20 cellular contexts compared by ENCODE assay signal in the genomic region with DNA sequence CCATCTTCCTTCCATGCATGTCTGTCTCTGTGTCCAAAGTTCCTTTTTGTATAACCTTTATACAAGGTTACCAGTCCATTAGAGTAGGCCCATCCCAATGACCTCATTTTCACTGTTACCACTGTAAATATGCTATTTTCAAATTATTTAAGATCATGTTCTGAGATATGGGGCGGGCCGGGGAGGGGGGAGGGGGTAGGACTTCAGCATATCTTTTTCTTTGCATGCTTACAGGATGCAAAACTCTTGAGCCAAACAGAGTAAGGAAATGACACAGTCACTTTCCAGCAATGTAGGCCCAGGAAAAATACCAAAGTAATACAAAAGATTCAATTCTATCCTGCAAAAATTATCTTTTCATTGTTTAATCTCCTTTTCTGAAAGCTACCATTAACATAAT.
A peak's percentile ranks its signal among the peaks of the same experiment; 100 is the strongest.
DNase-seq lines count a peak whose midpoint lies in the region; ATAC-seq, FAIRE-seq and TF ChIP-seq lines count a peak whose summit lies in the region.
"Had no signal": no experiment of that assay in that cellular context is flagged by ENCODE, and none has a peak within 500 bp of the region (broad histone marks: within the 10 kb centered on the region; RNA-seq: fewer than 3 reads in every experiment).

No MANE protein-coding gene starts in this region.

- TF ChIP-seq EP300 in HepG2 (IDR thresholded peaks at IDR 0.05; ENCODE audit: low read depth in 2 of 2, low read length in 2 of 2) = no peak
- TF ChIP-seq EP300 in HepG2 (CRISPR knock-in tag; IDR thresholded peaks at IDR 0.05; ENCODE audit: borderline replicate concordance) = no peak
- TF ChIP-seq EP300 in neural cell (conservative IDR thresholded peaks at IDR 0.05; ENCODE audit: poor library complexity, severe bottlenecking) = no peak

- no peak for FAIRE-seq in HepG2 (lab: Jason Lieb, UNC)
- FAIRE-seq: A549, D721Med, G401.6, GM12891, GM19239 had no signal

- H3K4me2 ChIP-seq in HepG2 (ENCODE audit: low read depth, low read length) (no peak overlapping the region), neural cell (ENCODE audit: low read length) (no peak overlapping the region)
- H3K4me2 ChIP-seq: A549; BLaER1 treated with 17β-estradiol and CSF1 and Interleukin-3, amounts not matched to agents 10 nM and 100 nM had no signal

- H3K27ac ChIP-seq in HepG2 (ENCODE audit: extremely low read length, insufficient read depth, low read length) (no peak overlapping the region), right lobe of liver (no peak overlapping the region), neural cell (ENCODE audit: low read length) (peak overlapping the region; percentile 53)
- H3K27ac ChIP-seq: 22Rv1; A549; BLaER1 treated with 17β-estradiol and CSF1 and Interleukin-3, amounts not matched to agents 10 nM and 100 nM; C4-2B had no signal

- TF ChIP-seq POLR2A in HepG2 (IDR thresholded peaks at IDR 0.05; ENCODE audit: insufficient read depth in 1 of 2, low read depth in 2 of 2, low read length in 2 of 2) (no peak), right lobe of liver (IDR thresholded peaks at IDR 0.05) (no peak)

- DNase-seq in HepG2 (ENCODE audit: low spot score) = no peak
- no peak for DNase-seq in right lobe of liver
- DNase-seq in activated effector memory CD4-positive, alpha-beta T cell treated with Interleukin-2 at 50 U/mL for 16 hours = no peak
- no peak for DNase-seq in NCI-H524 treated with DMSO at 0.1 percent for 48 hours (lab: John Stamatoyannopoulos, UW)
- DNase-seq: AML-193; Caco-2; Calu3; CD4-positive, alpha-beta T cell; CD8-positive, alpha-beta T cell; DMS79 treated with DMSO at 0.1 percent for 48 hours; GF-D8 had no signal

- no peaks in the 10 kb centered on the region for H4K20me1 ChIP-seq in HepG2 (ENCODE audit: insufficient read depth, low read length)
- no peaks in the 10 kb centered on the region for H4K20me1 ChIP-seq in neural cell (ENCODE audit: insufficient read depth)
- H4K20me1 ChIP-seq: BLaER1 treated with 17β-estradiol and CSF1 and Interleukin-3, amounts not matched to agents 10 nM and 100 nM had no signal

- intact Hi-C loops in HepG2 (cut with micrococcal nuclease; ENCODE audit: unreplicated experiment) = no loop called here
- intact Hi-C loops in right lobe of liver (cut with DNase I) = no loop called here

- H3K36me3 ChIP-seq in HepG2 (replicated peaks in 1 of 2; ENCODE audit: control insufficient read depth in 1 of 2, insufficient read depth in 2 of 2, low read length in 2 of 2) (no peaks in the 10 kb centered on the region), right lobe of liver (no peaks in the 10 kb centered on the region), neural cell (ENCODE audit: insufficient read depth, low read length) (no peaks in the 10 kb centered on the region)
- H3K36me3 ChIP-seq: BLaER1 treated with 17β-estradiol and CSF1 and Interleukin-3, amounts not matched to agents 10 nM and 100 nM had no signal

- 18% methylated on average over 2 of the region's 2 CpGs for WGBS in HepG2 (ENCODE audit: low lambda C conversion rate)
- 37% methylated on average over 2 of the region's 2 CpGs for WGBS in right lobe of liver (ENCODE audit: insufficient coverage, low coverage, low lambda C conversion rate, missing lambda C conversion rate)

- no peaks in the 10 kb centered on the region for H3K79me2 ChIP-seq in HepG2 (ENCODE audit: insufficient read depth, low read length)
- H3K79me2 ChIP-seq in neural cell (replicated peaks; ENCODE audit: insufficient read depth, low read length) = no peaks in the 10 kb centered on the region

- TF ChIP-seq CTCF in HepG2 (CRISPR knock-in tag; IDR thresholded peaks at IDR 0.05) (no peak), right lobe of liver (IDR thresholded peaks at IDR 0.05) (no peak), neural cell (IDR thresholded peaks at IDR 0.05; ENCODE audit: poor library complexity, severe bottlenecking) (no peak)

- ATAC-seq in HepG2 = no peak; the same call in 2 of the 3 replicates
- no peak for ATAC-seq in right lobe of liver
- ATAC-seq: A549; CD8-positive, alpha-beta T cell had no signal

- no peaks in the 10 kb centered on the region for H3K9me2 ChIP-seq in neural cell (ENCODE audit: insufficient read depth, low read length)

- H3K9me3 ChIP-seq in HepG2 (ENCODE audit: low read length) = no peaks in the 10 kb centered on the region
- H3K9me3 ChIP-seq in right lobe of liver = no peaks in the 10 kb centered on the region
- no peaks in the 10 kb centered on the region for H3K9me3 ChIP-seq in neural cell (ENCODE audit: low read length)
- H3K9me3 ChIP-seq: A549; BLaER1 treated with 17β-estradiol and CSF1 and Interleukin-3, amounts not matched to agents 10 nM and 100 nM had no signal

- BruUV-seq in HepG2 (replicated peaks; lab: Mats Ljungman, UMichigan) = no TSS peak

- no peaks in the 10 kb centered on the region for H3F3A ChIP-seq in neural cell (ENCODE audit: insufficient read depth, low read length, poor library complexity, severe bottlenecking)

- H3K4me1 ChIP-seq in HepG2 (ENCODE audit: insufficient read depth, low read length) = no peaks in the 10 kb centered on the region
- H3K4me1 ChIP-seq in right lobe of liver = no peaks in the 10 kb centered on the region
- H3K4me1 ChIP-seq: A549; BLaER1 treated with 17β-estradiol and CSF1 and Interleukin-3, amounts not matched to agents 10 nM and 100 nM; Caco-2 had no signal

- H3K9ac ChIP-seq in HepG2 (ENCODE audit: insufficient read depth, low read depth, low read length) = no peak overlapping the region
- no peak overlapping the region for H3K9ac ChIP-seq in neural cell (ENCODE audit: low read length)
- H3K9ac ChIP-seq: BLaER1 treated with 17β-estradiol and CSF1 and Interleukin-3, amounts not matched to agents 10 nM and 100 nM had no signal

- H3K27me3 ChIP-seq in HepG2 (ENCODE audit: control insufficient read depth in 1 of 2, insufficient read depth in 2 of 2, low read length in 2 of 2) (peaks cover 0 to 11% of the 10 kb centered on the region in 2 experiments; a peak in 3 of 5 replicates), right lobe of liver (no peaks in the 10 kb centered on the region), neural cell (ENCODE audit: insufficient read depth, low read depth, low read length) (no peaks in the 10 kb centered on the region)
- H3K27me3 ChIP-seq: BLaER1 treated with 17β-estradiol and CSF1 and Interleukin-3, amounts not matched to agents 10 nM and 100 nM had no signal

- POLR2A ChIA-PET in HepG2 (lab: Yijun Ruan, JAX) = no interaction called here

- TF ChIP-seq RAD21 in HepG2 (CRISPR knock-in tag; IDR thresholded peaks at IDR 0.05) (no peak), neural cell (conservative IDR thresholded peaks at IDR 0.05) (no peak)

- no peak overlapping the region for H2AFZ ChIP-seq in HepG2 (ENCODE audit: low read length)
- H2AFZ ChIP-seq in neural cell (ENCODE audit: low read depth, low read length) = no peak overlapping the region

- in situ Hi-C loops in HepG2 (cut with HindIII; ENCODE audit: extremely low pct_ligation_motif_present, low pct_unique_long_range_greater_than_20kb) = no loop called here

- H3K4me3 ChIP-seq in HepG2 (replicated peaks in 1 of 3; ENCODE audit: insufficient read depth in 1 of 3, low read depth in 2 of 3, low read length in 3 of 3) (no peak overlapping the region), right lobe of liver (no peak overlapping the region), neural cell (ENCODE audit: low read length) (peak overlapping the region; percentile 16)
- H3K4me3 ChIP-seq: A549; BLaER1 treated with 17β-estradiol and CSF1 and Interleukin-3, amounts not matched to agents 10 nM and 100 nM had no signal

- CTCF ChIA-PET in HepG2 (lab: Yijun Ruan, JAX; ENCODE audit: low intra/inter-chr PET ratio, low total read pairs) = no interaction called here

TF ChIP-seq in HepG2, 621 proteins besides CTCF, POLR2A, EP300 and RAD21:
- TF ChIP-seq PHF20 (CRISPR knock-in tag; IDR thresholded peaks at IDR 0.05) = no peak
- no peak for TF ChIP-seq ZNF234 (CRISPR knock-in tag; conservative IDR thresholded peaks at IDR 0.05)
- TF ChIP-seq HNRNPK (IDR thresholded peaks at IDR 0.05; ENCODE audit: low read depth, low read length, poor library complexity, severe bottlenecking) = peak; percentile 53
- no peak for TF ChIP-seq NFIB (CRISPR knock-in tag; IDR thresholded peaks at IDR 0.05; ENCODE audit: borderline replicate concordance)
- no peak for TF ChIP-seq PTBP1 (IDR thresholded peaks at IDR 0.05; ENCODE audit: low read depth, low read length, poor library complexity, severe bottlenecking)
- no peak for TF ChIP-seq FOXO1 (CRISPR knock-in tag; IDR thresholded peaks at IDR 0.05)
- TF ChIP-seq ZNF292 (CRISPR knock-in tag; IDR thresholded peaks at IDR 0.05; ENCODE audit: borderline replicate concordance, low read depth) = no peak

TF ChIP-seq in neural cell, 6 proteins besides CTCF, POLR2A, EP300 and RAD21:
- no peak for TF ChIP-seq SMC3 (conservative IDR thresholded peaks at IDR 0.05; ENCODE audit: poor library complexity)
- TF ChIP-seq POLR2AphosphoS5 (IDR thresholded peaks at IDR 0.05) = no peak
- TF ChIP-seq EZH2 (IDR thresholded peaks at IDR 0.05; ENCODE audit: borderline replicate concordance, insufficient read depth, low read length, poor library complexity, severe bottlenecking) = no peak
- no peak for TF ChIP-seq TAF1 (IDR thresholded peaks at IDR 0.05; ENCODE audit: low read depth)
- TF ChIP-seq, protein P1, sequence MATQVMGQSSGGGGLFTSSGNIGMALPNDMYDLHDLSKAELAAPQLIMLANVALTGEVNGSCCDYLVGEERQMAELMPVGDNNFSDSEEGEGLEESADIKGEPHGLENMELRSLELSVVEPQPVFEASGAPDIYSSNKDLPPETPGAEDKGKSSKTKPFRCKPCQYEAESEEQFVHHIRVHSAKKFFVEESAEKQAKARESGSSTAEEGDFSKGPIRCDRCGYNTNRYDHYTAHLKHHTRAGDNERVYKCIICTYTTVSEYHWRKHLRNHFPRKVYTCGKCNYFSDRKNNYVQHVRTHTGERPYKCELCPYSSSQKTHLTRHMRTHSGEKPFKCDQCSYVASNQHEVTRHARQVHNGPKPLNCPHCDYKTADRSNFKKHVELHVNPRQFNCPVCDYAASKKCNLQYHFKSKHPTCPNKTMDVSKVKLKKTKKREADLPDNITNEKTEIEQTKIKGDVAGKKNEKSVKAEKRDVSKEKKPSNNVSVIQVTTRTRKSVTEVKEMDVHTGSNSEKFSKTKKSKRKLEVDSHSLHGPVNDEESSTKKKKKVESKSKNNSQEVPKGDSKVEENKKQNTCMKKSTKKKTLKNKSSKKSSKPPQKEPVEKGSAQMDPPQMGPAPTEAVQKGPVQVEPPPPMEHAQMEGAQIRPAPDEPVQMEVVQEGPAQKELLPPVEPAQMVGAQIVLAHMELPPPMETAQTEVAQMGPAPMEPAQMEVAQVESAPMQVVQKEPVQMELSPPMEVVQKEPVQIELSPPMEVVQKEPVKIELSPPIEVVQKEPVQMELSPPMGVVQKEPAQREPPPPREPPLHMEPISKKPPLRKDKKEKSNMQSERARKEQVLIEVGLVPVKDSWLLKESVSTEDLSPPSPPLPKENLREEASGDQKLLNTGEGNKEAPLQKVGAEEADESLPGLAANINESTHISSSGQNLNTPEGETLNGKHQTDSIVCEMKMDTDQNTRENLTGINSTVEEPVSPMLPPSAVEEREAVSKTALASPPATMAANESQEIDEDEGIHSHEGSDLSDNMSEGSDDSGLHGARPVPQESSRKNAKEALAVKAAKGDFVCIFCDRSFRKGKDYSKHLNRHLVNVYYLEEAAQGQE (IDR thresholded peaks at IDR 0.05; ENCODE audit: borderline replicate concordance) = no peak
- TF ChIP-seq MXI1 (conservative IDR thresholded peaks at IDR 0.05; ENCODE audit: poor library complexity, severe bottlenecking) = no peak
